Comparison of ENCODE assay signal across 2 cellular contexts in genomic region chr16:11585460-11586374, GRCh38.
TF ChIP-seq lines count a peak whose summit lies in the region.

No MANE protein-coding gene starts in this region.

TF ChIP-seq in SK-N-SH, 30 proteins besides CTCF, POLR2A, EP300 and RAD21 (continued from another document):
- TF ChIP-seq JUND (IDR thresholded peaks at IDR 0.05) (no peak), TAF1 (IDR thresholded peaks at IDR 0.05; ENCODE audit: borderline replicate concordance, low read depth, low read length) (no peak), IRF3 (IDR thresholded peaks at IDR 0.05; ENCODE audit: low read depth, low read length) (no peak), RCOR1 (IDR thresholded peaks at IDR 0.05; ENCODE audit: low read length) (no peak), TEAD4 (IDR thresholded peaks at IDR 0.05; ENCODE audit: borderline replicate concordance, insufficient read depth) (no peak), USF2 (IDR thresholded peaks at IDR 0.05; ENCODE audit: borderline replicate concordance, low read depth, low read length) (no peak), MXI1 (IDR thresholded peaks at IDR 0.05; ENCODE audit: low read depth, low read length) (no peak), SMC3 (IDR thresholded peaks at IDR 0.05; ENCODE audit: low read depth, low read length) (no peak), POLR2AphosphoS5 (IDR thresholded peaks at IDR 0.05; ENCODE audit: low read depth, low read length) (no peak), FOXJ3 (CRISPR knock-in tag; IDR thresholded peaks at IDR 0.05) (no peak), CHD2 (IDR thresholded peaks at IDR 0.05; ENCODE audit: low read length, partially characterized antibody) (no peak), FOXM1 (IDR thresholded peaks at IDR 0.05; ENCODE audit: low read depth) (no peak), TCF12 (IDR thresholded peaks at IDR 0.05) (no peak)

TF ChIP-seq in SK-N-SH treated with all-trans-retinoic acid at 6 μM for 48 hours, 23 proteins besides CTCF, POLR2A, EP300 and RAD21 (continued from another document):
- TF ChIP-seq PATZ1 (CRISPR knock-in tag; IDR thresholded peaks at IDR 0.05; ENCODE audit: borderline replicate concordance): no peak
- TF ChIP-seq ISL1 (CRISPR knock-in tag; IDR thresholded peaks at IDR 0.05): no peak
- no peak for TF ChIP-seq POU6F1 (CRISPR knock-in tag; IDR thresholded peaks at IDR 0.05; ENCODE audit: borderline replicate concordance, low read depth)
- no peak for TF ChIP-seq ZNF70 (CRISPR knock-in tag; IDR thresholded peaks at IDR 0.05)
- no peak for TF ChIP-seq TCF4 (CRISPR knock-in tag; IDR thresholded peaks at IDR 0.05; ENCODE audit: borderline replicate concordance)
- TF ChIP-seq BACH2 (CRISPR knock-in tag; IDR thresholded peaks at IDR 0.05; ENCODE audit: borderline replicate concordance): no peak
- no peak for TF ChIP-seq ESRRG (CRISPR knock-in tag; IDR thresholded peaks at IDR 0.05)
- no peak for TF ChIP-seq RARB (CRISPR knock-in tag; IDR thresholded peaks at IDR 0.05)
- no peak for TF ChIP-seq ZFP3 (CRISPR knock-in tag; IDR thresholded peaks at IDR 0.05)
